ENCODE assay signal across 24 cellular contexts in the genomic region with DNA sequence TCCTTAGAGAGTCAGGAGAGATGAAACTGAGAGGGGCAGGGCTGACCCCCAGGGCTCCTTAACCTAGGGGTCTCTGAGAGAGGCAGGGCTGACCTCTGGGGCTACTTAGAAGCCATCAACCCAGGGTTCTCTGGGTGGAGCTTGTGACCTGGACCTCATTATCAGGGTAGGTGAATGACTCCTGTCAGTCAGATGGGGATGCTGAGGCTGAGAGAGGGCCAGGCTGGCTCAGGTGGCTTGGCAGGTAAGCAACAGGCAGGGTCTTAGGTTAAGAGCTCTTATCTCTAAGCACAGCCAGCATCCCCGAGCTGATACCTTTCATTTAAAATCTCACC.
"Had no signal": no experiment of that assay in that cellular context is flagged by ENCODE, and none has a peak within 500 bp of the region (broad histone marks: within the 10 kb centered on the region; RNA-seq: fewer than 3 reads in every experiment).

No MANE protein-coding gene starts in this region.

- H3K4me1 ChIP-seq: colonic mucosa, left lung, lower lobe of right lung, neural progenitor cell, parathyroid adenoma, psoas muscle, spleen, transverse colon had no signal

- H3K4me2 ChIP-seq: neural progenitor cell had no signal

- H3K36me3 ChIP-seq: colonic mucosa, left lung, lower lobe of right lung, neural progenitor cell, spleen, thoracic aorta, transverse colon had no signal

- H3K4me3 ChIP-seq: colonic mucosa, left lung, lower lobe of right lung, neural progenitor cell, psoas muscle, spleen, thoracic aorta, transverse colon had no signal

- H2AFZ ChIP-seq: neural progenitor cell, parathyroid adenoma had no signal

- DNase-seq: cerebellar nuclear complex; colonic mucosa; effector CD4-positive, alpha-beta T cell; foreskin melanocyte; hypothalamus; kidney glomerular epithelial cell; left lung; lower lobe of right lung; midbrain; occipital lobe; psoas muscle; retina; spleen; stimulated activated CD4-positive, alpha-beta T cell treated with anti-CD3 and anti-CD28 coated beads, Interleukin-15, amount 100 ng/mL, for 24 hours; stimulated activated CD4-positive, alpha-beta T cell treated with anti-CD3 and anti-CD28 coated beads, Interleukin-1b, Interleukin-23, amount 100 ng/mL, for 48 hours; stimulated activated CD4-positive, alpha-beta T cell treated with anti-CD3 and anti-CD28 coated beads, Interleukin-4, amount 100 ng/mL, for 24 hours; stimulated activated naive B cell treated with anti-CD40 and anti-IgM and Interleukin-4, amounts not matched to agents 10 μg/mL and 1 μg/mL and 100 μg/mL, for 72 hours; stimulated activated naive CD8-positive, alpha-beta T cell treated with anti-CD3 and anti-CD28 coated beads, Interleukin-15, amount 100 ng/mL, for 72 hours; transverse colon had no signal

- H3K9me3 ChIP-seq: colonic mucosa, lower lobe of right lung, psoas muscle, transverse colon had no signal

- H3K27ac ChIP-seq: colonic mucosa, left lung, lower lobe of right lung, neural progenitor cell, parathyroid adenoma, psoas muscle, spleen, thoracic aorta, transverse colon had no signal

- ATAC-seq: left lung; natural killer cell treated with Interleukin-12 subunit alpha and Interleukin-12 subunit beta and Interleukin-15 and Interleukin-18, amount 100 ng/mL, for 72 hours; psoas muscle; sciatic nerve; stimulated activated naive B cell treated with anti-CD40 and anti-IgM and Interleukin-4, amounts not matched to agents 10 μg/mL and 1 μg/mL and 100 μg/mL, for 72 hours; stimulated activated naive CD8-positive, alpha-beta T cell treated with anti-CD3 and anti-CD28 coated beads, Interleukin-15, amount 100 ng/mL, for 72 hours had no signal

- H3K9ac ChIP-seq: neural progenitor cell, parathyroid adenoma had no signal

- H3K27me3 ChIP-seq: colonic mucosa, neural progenitor cell had no signal
